Comparison of ENCODE assay signal across 2 cellular contexts in the genomic region with DNA sequence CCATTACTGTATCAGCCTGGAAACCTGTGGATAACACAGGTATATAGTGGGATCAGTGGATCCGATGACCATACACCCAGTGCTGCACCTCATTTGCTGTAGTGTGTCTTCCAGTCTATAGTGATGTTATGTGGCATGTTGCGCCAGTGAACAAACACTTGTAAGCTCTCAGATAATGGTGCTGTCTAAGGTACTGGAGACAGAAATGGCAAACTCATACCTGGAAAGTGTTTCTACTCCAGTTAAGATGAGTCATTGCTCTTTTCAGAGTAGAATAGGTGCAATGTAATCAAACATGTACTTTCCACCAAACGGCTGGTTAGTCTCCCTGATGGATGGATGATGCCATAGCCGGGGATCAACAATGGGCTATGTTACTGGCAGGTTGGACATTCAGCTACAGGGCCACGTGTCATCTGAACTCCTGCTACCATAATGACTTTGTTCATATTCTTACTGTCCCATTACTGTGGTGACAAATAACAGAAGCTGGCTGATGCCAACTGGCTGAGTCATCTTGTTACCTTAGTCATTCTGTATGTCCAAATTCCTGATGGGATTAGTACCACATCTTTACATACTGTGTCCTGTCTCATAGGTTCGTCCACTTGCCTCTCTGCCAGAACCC.
TF ChIP-seq lines count a peak whose summit lies in the region.

No MANE protein-coding gene starts in this region.

TF ChIP-seq in A549, 52 proteins besides CTCF, POLR2A, EP300 and RAD21 (continued from another document):
- TF ChIP-seq SMC3 (IDR thresholded peaks at IDR 0.05), result no peak
TF ChIP-seq in A549: peak in this region for 2.

TF ChIP-seq in PFSK-1, 5 proteins besides CTCF, POLR2A, EP300 and RAD21 (continued from another document):
- no peak for TF ChIP-seq POLR2AphosphoS5 (IDR thresholded peaks at IDR 0.05; ENCODE audit: low read depth, low read length)
